In the genomic region with DNA sequence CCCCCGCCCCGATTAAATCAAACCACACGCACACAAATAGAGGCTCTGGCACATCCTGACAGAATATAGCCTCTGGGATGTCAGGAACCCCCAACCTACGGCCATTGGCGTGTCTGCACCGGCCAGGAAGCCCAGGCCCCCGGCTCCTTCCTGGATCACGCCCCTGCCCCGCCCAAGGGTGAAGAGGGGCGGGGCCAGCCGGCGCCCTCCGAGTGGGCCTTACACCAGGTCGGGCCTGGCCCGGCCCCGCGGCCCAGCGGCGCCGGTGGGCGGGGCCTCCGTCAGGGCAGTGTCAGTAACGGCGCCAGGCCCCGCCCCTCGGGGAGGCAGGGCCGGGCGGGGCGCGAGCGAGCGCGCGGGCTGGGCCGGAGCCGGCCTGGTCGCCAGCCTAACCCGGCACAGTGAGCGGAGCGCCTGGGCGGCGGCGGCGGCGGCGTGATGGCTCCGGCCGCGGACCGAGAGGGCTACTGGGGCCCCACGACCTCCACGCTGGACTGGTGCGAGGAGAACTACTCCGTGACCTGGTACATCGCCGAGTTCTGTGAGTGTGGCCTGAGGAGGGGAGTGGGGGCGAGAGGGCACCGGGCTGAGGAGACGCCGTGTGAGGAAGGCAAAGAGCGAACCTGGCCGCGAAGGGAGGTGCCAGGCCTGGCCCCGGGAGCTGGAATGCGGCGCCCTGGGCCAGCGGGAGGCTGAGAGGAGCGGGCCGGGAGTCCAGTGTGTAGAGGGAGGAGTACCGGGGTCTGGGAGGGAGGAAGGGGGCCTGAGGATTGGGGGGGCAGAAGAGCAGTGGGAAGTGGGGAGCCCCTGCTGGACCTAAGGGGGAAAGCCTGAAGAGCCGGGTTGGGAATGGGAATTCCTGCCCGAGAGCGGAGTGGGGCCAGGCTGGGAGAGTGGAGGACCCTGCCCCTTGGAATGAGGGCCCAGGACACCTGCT, we compare ENCODE assay signal across 8 cellular contexts. TPM values are rescaled to one million over a fixed set of nuclear protein-coding genes. Genes with fewer than 3 reads are reported as not detected.
DNase-seq lines count a peak whose midpoint lies in the region; ATAC-seq and TF ChIP-seq lines count a peak whose summit lies in the region.

A gene (plus strand): TSS at position 380 of the 937 bp plus-strand sequence. CDS start 59 bp downstream, at position 439.

- H3K27ac ChIP-seq in BLaER1 treated with 17β-estradiol and CSF1 and Interleukin-3, amounts not matched to agents 10 nM and 100 nM = peak within 1 kb of the TSS; percentile 82 to 93 (median 89)
- H3K27ac ChIP-seq in coronary artery (peak within 1 kb of the TSS; percentile 87 to 96), left lung (peak within 1 kb of the TSS; percentile 77 to 90)

- no peaks in the 10 kb centered on the region for H3K9me3 ChIP-seq in BLaER1 treated with 17β-estradiol and CSF1 and Interleukin-3, amounts not matched to agents 10 nM and 100 nM (replicated peaks in 1 of 11)
- no peaks in the 10 kb centered on the region for H3K9me3 ChIP-seq in left lung

- H3K4me3 ChIP-seq in BLaER1 treated with 17β-estradiol and CSF1 and Interleukin-3, amounts not matched to agents 10 nM and 100 nM = peak within 1 kb of the TSS; percentile 76 to 95 (median 89)
- peak within 1 kb of the TSS; percentile 93 for H3K4me3 ChIP-seq in coronary artery
- H3K4me3 ChIP-seq in left lung = peak within 1 kb of the TSS; percentile 52 to 68

- H4K20me1 ChIP-seq in BLaER1 treated with 17β-estradiol and CSF1 and Interleukin-3, amounts not matched to agents 10 nM and 100 nM = peaks cover 0 to 15% (median 0%) of the 10 kb centered on the region in 11 experiments; a peak in 5 of 22 replicates

- H3K4me2 ChIP-seq in BLaER1 treated with 17β-estradiol and CSF1 and Interleukin-3, amounts not matched to agents 10 nM and 100 nM = peak within 1 kb of the TSS; percentile 87 to 99 (median 96)

- intact Hi-C loops in left lung (cut with DNase I) = no loop called here

- peak; percentile 89 for DNase-seq in NCI-H510A (lab: John Stamatoyannopoulos, UW)
- DNase-seq in activated CD4-positive, alpha-beta T cell treated with anti-CD3 and anti-CD28 coated beads for 48 hours = peak; percentile 91
- peak; percentile 88 for DNase-seq in coronary artery (ENCODE audit: low spot score)
- DNase-seq in left lung = peak; percentile 93 to 99
- peak; percentile 85 to 91 for DNase-seq in stimulated activated CD4-positive, alpha-beta T cell treated with anti-CD3 and anti-CD28 coated beads, Interleukin-2, amount 100 ng/mL, for 48 hours

- peak; percentile 97 for ATAC-seq in HG03432 (IDR thresholded peaks at IDR 0.05; ENCODE audit: unreplicated experiment)
- ATAC-seq in left lung = peak; percentile 98

- peaks cover 32 to 77% (median 63%) of the 10 kb centered on the region in 10 experiments for H3K4me1 ChIP-seq in BLaER1 treated with 17β-estradiol and CSF1 and Interleukin-3, amounts not matched to agents 10 nM and 100 nM
- peaks cover 4 to 91% of the 10 kb centered on the region in 2 donors for H3K4me1 ChIP-seq in left lung

- H3K27me3 ChIP-seq in BLaER1 treated with 17β-estradiol and CSF1 and Interleukin-3, amounts not matched to agents 10 nM and 100 nM = no peaks in the 10 kb centered on the region
- no peaks in the 10 kb centered on the region for H3K27me3 ChIP-seq in left lung

- TF ChIP-seq POLR2A in GM19193 (IDR thresholded peaks at IDR 0.05; ENCODE audit: extremely low read depth, insufficient read depth, insufficient read length) = peak; percentile 86

- no peak for TF ChIP-seq CTCF in coronary artery (IDR thresholded peaks at IDR 0.05)
- TF ChIP-seq CTCF in left lung (IDR thresholded peaks at IDR 0.05) = no peak

- peaks cover 0 to 8% (median 0%) of the 10 kb centered on the region in 11 experiments; a peak in 3 of 22 replicates for H3K36me3 ChIP-seq in BLaER1 treated with 17β-estradiol and CSF1 and Interleukin-3, amounts not matched to agents 10 nM and 100 nM
- no peaks in the 10 kb centered on the region for H3K36me3 ChIP-seq in left lung

- peak within 1 kb of the TSS; percentile 88 to 97 (median 95) for H3K9ac ChIP-seq in BLaER1 treated with 17β-estradiol and CSF1 and Interleukin-3, amounts not matched to agents 10 nM and 100 nM

RNA-seq across cellular contexts. Expression of the gene that starts here (rescaled TPM):
- total RNA-seq in left lung = 10 to 100 TPM; 27.5 to 46.5 TPM

Comparison
In these comparisons a context has a peak if more than half of its experiments do, and no peak if none do; other contexts are left out.
1. Peak in every context shown above with its lines: DNase-seq, ATAC-seq, H3K4me3 ChIP-seq and H3K27ac ChIP-seq.